ENCODE assay signal across 15 cellular contexts in the genomic region with DNA sequence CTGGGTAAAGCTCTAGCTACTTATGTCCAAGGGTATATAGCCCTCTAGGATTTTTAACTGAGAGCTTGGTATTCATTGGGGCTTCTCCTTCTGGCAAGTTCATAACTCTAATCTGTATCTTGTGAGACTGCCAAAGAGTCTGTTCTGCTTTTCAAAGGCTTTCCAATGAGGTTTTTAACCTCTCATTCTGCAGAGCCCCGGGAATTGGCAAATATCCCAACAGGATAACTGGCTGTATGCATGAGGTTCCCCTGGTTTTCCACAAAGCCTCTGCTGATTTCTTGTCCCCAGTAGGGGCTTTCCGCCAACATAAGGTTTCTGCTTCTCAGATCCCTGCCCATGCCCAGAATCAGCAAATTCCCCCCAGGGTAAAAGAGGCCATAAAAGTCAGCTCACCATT.
"Had no signal": no experiment of that assay in that cellular context is flagged by ENCODE, and none has a peak within 500 bp of the region (broad histone marks: within the 10 kb centered on the region; RNA-seq: fewer than 3 reads in every experiment).

No MANE protein-coding gene starts in this region.

- H3K4me3 ChIP-seq: left lung, psoas muscle, smooth muscle cell, thoracic aorta, upper lobe of left lung had no signal

- H3K36me3 ChIP-seq: left lung, upper lobe of left lung had no signal

- DNase-seq: activated CD4-positive, CD25-positive, alpha-beta regulatory T cell treated with anti-CD3 and anti-CD28 coated beads, Interleukin-2, amount 50 U/mL, for 72 hours; activated CD8-positive, alpha-beta memory T cell treated with anti-CD3 and anti-CD28 coated beads for 24 hours; activated CD8-positive, alpha-beta memory T cell treated with anti-CD3 and anti-CD28 coated beads, Interleukin-2, amount 50 U/mL, for 48 hours; activated gamma-delta T cell; endodermal cell; foreskin melanocyte; left lung; psoas muscle; stimulated activated CD4-positive, alpha-beta T cell treated with anti-CD3 and anti-CD28 coated beads, Interleukin-4, amount 100 ng/mL, for 1 hour; stimulated activated naive CD8-positive, alpha-beta T cell treated with anti-CD3 and anti-CD28 coated beads, Interleukin-15, amount 100 ng/mL, for 72 hours; upper lobe of left lung had no signal

- ATAC-seq: left lung; psoas muscle; sciatic nerve; stimulated activated naive CD8-positive, alpha-beta T cell treated with anti-CD3 and anti-CD28 coated beads, Interleukin-15, amount 100 ng/mL, for 72 hours had no signal

- H3K9me3 ChIP-seq: psoas muscle, thoracic aorta, upper lobe of left lung had no signal

- H3K27me3 ChIP-seq: left lung, upper lobe of left lung had no signal

- H3K27ac ChIP-seq: epithelial cell of prostate, left lung, psoas muscle, thoracic aorta, upper lobe of left lung had no signal

- H3K4me1 ChIP-seq: left lung, psoas muscle had no signal
